Comparison of ENCODE assay signal across 1 cellular context in genomic region chr5:82489668-82490067, GRCh38.
A peak's percentile ranks its signal among the peaks of the same experiment; 100 is the strongest.
TF ChIP-seq lines count a peak whose summit lies in the region.

No MANE protein-coding gene starts in this region.

TF ChIP-seq in HepG2, 621 proteins besides CTCF, POLR2A, EP300 and RAD21 (continued from another document):
- TF ChIP-seq ZNF142 (CRISPR knock-in tag; IDR thresholded peaks at IDR 0.05), result no peak
- TF ChIP-seq, protein P1, sequence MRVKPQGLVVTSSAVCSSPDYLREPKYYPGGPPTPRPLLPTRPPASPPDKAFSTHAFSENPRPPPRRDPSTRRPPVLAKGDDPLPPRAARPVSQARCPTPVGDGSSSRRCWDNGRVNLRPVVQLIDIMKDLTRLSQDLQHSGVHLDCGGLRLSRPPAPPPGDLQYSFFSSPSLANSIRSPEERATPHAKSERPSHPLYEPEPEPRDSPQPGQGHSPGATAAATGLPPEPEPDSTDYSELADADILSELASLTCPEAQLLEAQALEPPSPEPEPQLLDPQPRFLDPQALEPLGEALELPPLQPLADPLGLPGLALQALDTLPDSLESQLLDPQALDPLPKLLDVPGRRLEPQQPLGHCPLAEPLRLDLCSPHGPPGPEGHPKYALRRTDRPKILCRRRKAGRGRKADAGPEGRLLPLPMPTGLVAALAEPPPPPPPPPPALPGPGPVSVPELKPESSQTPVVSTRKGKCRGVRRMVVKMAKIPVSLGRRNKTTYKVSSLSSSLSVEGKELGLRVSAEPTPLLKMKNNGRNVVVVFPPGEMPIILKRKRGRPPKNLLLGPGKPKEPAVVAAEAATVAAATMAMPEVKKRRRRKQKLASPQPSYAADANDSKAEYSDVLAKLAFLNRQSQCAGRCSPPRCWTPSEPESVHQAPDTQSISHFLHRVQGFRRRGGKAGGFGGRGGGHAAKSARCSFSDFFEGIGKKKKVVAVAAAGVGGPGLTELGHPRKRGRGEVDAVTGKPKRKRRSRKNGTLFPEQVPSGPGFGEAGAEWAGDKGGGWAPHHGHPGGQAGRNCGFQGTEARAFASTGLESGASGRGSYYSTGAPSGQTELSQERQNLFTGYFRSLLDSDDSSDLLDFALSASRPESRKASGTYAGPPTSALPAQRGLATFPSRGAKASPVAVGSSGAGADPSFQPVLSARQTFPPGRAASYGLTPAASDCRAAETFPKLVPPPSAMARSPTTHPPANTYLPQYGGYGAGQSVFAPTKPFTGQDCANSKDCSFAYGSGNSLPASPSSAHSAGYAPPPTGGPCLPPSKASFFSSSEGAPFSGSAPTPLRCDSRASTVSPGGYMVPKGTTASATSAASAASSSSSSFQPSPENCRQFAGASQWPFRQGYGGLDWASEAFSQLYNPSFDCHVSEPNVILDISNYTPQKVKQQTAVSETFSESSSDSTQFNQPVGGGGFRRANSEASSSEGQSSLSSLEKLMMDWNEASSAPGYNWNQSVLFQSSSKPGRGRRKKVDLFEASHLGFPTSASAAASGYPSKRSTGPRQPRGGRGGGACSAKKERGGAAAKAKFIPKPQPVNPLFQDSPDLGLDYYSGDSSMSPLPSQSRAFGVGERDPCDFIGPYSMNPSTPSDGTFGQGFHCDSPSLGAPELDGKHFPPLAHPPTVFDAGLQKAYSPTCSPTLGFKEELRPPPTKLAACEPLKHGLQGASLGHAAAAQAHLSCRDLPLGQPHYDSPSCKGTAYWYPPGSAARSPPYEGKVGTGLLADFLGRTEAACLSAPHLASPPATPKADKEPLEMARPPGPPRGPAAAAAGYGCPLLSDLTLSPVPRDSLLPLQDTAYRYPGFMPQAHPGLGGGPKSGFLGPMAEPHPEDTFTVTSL (CRISPR knock-in tag; IDR thresholded peaks at IDR 0.05; ENCODE audit: borderline replicate concordance), result peak; percentile 34; the same call in 1 of the 2 replicates
- no peak for TF ChIP-seq HMG20B (CRISPR knock-in tag; conservative IDR thresholded peaks at IDR 0.05)
- no peak for TF ChIP-seq ZNF12 (CRISPR knock-in tag; IDR thresholded peaks at IDR 0.05)
- 0 out of 2 replicates have a peak, but pooled peaks have one; percentile 21 for TF ChIP-seq GFI1 (CRISPR knock-in tag; IDR thresholded peaks at IDR 0.05; ENCODE audit: borderline replicate concordance)
- TF ChIP-seq ZNF224 (CRISPR knock-in tag; IDR thresholded peaks at IDR 0.05), result no peak
- TF ChIP-seq ZNF512B (CRISPR knock-in tag; IDR thresholded peaks at IDR 0.05; ENCODE audit: borderline replicate concordance), result no peak
- TF ChIP-seq PRMT3 (CRISPR knock-in tag; IDR thresholded peaks at IDR 0.05; ENCODE audit: borderline replicate concordance, low read depth), result no peak
- no peak for TF ChIP-seq ZHX2 (IDR thresholded peaks at IDR 0.05; ENCODE audit: low read depth)
- no peak for TF ChIP-seq ZHX2 (CRISPR knock-in tag; IDR thresholded peaks at IDR 0.05; ENCODE audit: borderline replicate concordance)
- TF ChIP-seq ISL2 (CRISPR knock-in tag; IDR thresholded peaks at IDR 0.05), result 0 out of 2 replicates have a peak, but pooled peaks have one; percentile 24
- no peak for TF ChIP-seq ZNF205 (CRISPR knock-in tag; IDR thresholded peaks at IDR 0.05)
